Comparison of ENCODE assay signal across 15 cellular contexts in the genomic region with DNA sequence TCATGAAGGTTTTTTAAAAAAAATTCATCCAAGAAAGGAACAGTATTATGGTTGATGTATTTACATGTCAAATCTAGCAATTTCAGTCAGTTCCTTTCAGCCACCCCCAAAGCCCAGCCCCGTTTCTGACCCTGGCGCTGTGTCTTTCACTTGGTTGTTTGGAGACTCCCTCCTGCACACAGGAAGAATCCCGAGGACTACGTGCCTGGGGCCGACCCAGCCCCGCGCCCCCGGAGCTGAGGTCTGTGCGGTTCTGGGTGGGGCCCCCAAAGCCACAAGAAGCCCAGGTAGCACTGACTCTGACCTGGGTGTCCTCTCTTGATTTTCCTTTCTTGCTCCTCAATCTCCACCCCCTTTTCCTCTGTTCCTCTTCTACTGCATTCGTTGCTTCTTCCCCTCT. TPM values are rescaled to one million over a fixed set of nuclear protein-coding genes. Genes with fewer than 3 reads are reported as not detected.
DNase-seq lines count a peak whose midpoint lies in the region; ATAC-seq and TF ChIP-seq lines count a peak whose summit lies in the region.
"Had no signal": no experiment of that assay in that cellular context is flagged by ENCODE, and none has a peak within 500 bp of the region (broad histone marks: within the 10 kb centered on the region; RNA-seq: fewer than 3 reads in every experiment).

No MANE protein-coding gene starts in this region.

- no peak for DNase-seq in activated T-cell treated with anti-CD3 and anti-CD28 coated beads, Interleukin-2, amount 50 U/mL, for 72 hours
- no peak for DNase-seq in activated T-cell treated with anti-CD3 and anti-CD28 coated beads, Interleukin-2, amount 50 U/mL, for 1 hour
- DNase-seq in activated T-helper 1 cell treated with anti-CD3 and anti-CD28 coated beads, Interleukin-12 subunit alpha, Interleukin-12 subunit beta, Interleukin-2, Interleukin-4 antibody, amounts not matched to agents 30 ng/mL and 10 ng/mL and 1 ng/mL, durations not matched to agents 14 hours and 24 hours and 36 hours (ENCODE audit: low spot score), result no peak
- DNase-seq in glutamatergic neuron (no peak), left colon (no peak)
- no peak for DNase-seq in stimulated activated effector memory CD8-positive, alpha-beta T cell treated with anti-CD3 and anti-CD28 coated beads, Interleukin-12 subunit alpha, Interleukin-12 subunit beta, amount 100 ng/mL, for 72 hours (ENCODE audit: low spot score in 2 of 2)
- no peak for DNase-seq in activated CD4-positive, alpha-beta T cell treated with anti-CD3 and anti-CD28 coated beads, Interleukin-2, amount 10 ng/mL, durations not matched to agents 7 days and 5 days
- DNase-seq: CD4-positive, alpha-beta memory T cell; DMS153; GDM1; HCEC 1CT; KG1; NCI-H1694 treated with DMSO at 0.1 percent for 48 hours had no signal

- ATAC-seq in activated T-cell treated with anti-CD3 and anti-CD28 coated beads, Interleukin-2, amount 50 U/mL, for 72 hours (replicated peaks in 1 of 2), result no peak
- ATAC-seq in stimulated activated effector memory CD8-positive, alpha-beta T cell treated with anti-CD3 and anti-CD28 coated beads, Interleukin-12 subunit alpha, Interleukin-12 subunit beta, amount 100 ng/mL, for 72 hours, result no peak
- ATAC-seq in left colon, result no peak
- ATAC-seq: Panc1, Right ventricle myocardium inferior had no signal

- CTCF ChIA-PET in activated CD4-positive, alpha-beta T cell treated with anti-CD3 and anti-CD28 coated beads, Interleukin-2, amount 10 ng/mL, durations not matched to agents 7 days and 5 days (lab: Charles Lee), result no interaction called here

- POLR2A ChIA-PET in activated CD4-positive, alpha-beta T cell treated with anti-CD3 and anti-CD28 coated beads, Interleukin-2, amount 10 ng/mL, durations not matched to agents 7 days and 5 days (lab: Charles Lee), result no interaction called here

- no peaks in the 10 kb centered on the region for H3K9me3 Mint-ChIP-seq in activated T-cell treated with anti-CD3 and anti-CD28 coated beads, Interleukin-2, amount 50 U/mL, for 72 hours
- no peaks in the 10 kb centered on the region for H3K9me3 Mint-ChIP-seq in activated T-helper 1 cell treated with anti-CD3 and anti-CD28 coated beads, Interleukin-12 subunit alpha, Interleukin-12 subunit beta, Interleukin-2, Interleukin-4 antibody, amounts not matched to agents 30 ng/mL and 10 ng/mL and 1 ng/mL, durations not matched to agents 14 hours and 24 hours and 36 hours
- peaks cover 3% of the 10 kb centered on the region for H3K9me3 Mint-ChIP-seq in glutamatergic neuron (ENCODE audit: unreplicated experiment)
- H3K9me3 Mint-ChIP-seq in stimulated activated effector memory CD8-positive, alpha-beta T cell treated with anti-CD3 and anti-CD28 coated beads, Interleukin-12 subunit alpha, Interleukin-12 subunit beta, amount 100 ng/mL, for 72 hours, result no peaks in the 10 kb centered on the region
- no peaks in the 10 kb centered on the region for H3K9me3 Mint-ChIP-seq in activated CD4-positive, alpha-beta T cell treated with anti-CD3 and anti-CD28 coated beads, Interleukin-2, amount 10 ng/mL, durations not matched to agents 7 days and 5 days
- H3K9me3 Mint-ChIP-seq: CD4-positive, alpha-beta memory T cell had no signal

- H3K27ac Mint-ChIP-seq in activated T-cell treated with anti-CD3 and anti-CD28 coated beads, Interleukin-2, amount 50 U/mL, for 72 hours, result peak overlapping the region; percentile 75
- H3K27ac Mint-ChIP-seq in activated T-helper 1 cell treated with anti-CD3 and anti-CD28 coated beads, Interleukin-12 subunit alpha, Interleukin-12 subunit beta, Interleukin-2, Interleukin-4 antibody, amounts not matched to agents 30 ng/mL and 10 ng/mL and 1 ng/mL, durations not matched to agents 14 hours and 24 hours and 36 hours, result peak overlapping the region; percentile 59
- peak overlapping the region; percentile 46 for H3K27ac Mint-ChIP-seq in glutamatergic neuron (ENCODE audit: unreplicated experiment)
- H3K27ac Mint-ChIP-seq in stimulated activated effector memory CD8-positive, alpha-beta T cell treated with anti-CD3 and anti-CD28 coated beads, Interleukin-12 subunit alpha, Interleukin-12 subunit beta, amount 100 ng/mL, for 72 hours, result peak overlapping the region; percentile 76
- no peak overlapping the region for H3K27ac Mint-ChIP-seq in activated CD4-positive, alpha-beta T cell treated with anti-CD3 and anti-CD28 coated beads, Interleukin-2, amount 10 ng/mL, durations not matched to agents 7 days and 5 days

- peaks cover 5% of the 10 kb centered on the region for H3K4me1 Mint-ChIP-seq in activated T-cell treated with anti-CD3 and anti-CD28 coated beads, Interleukin-2, amount 50 U/mL, for 72 hours (ENCODE audit: low read depth)
- H3K4me1 Mint-ChIP-seq in activated T-helper 1 cell treated with anti-CD3 and anti-CD28 coated beads, Interleukin-12 subunit alpha, Interleukin-12 subunit beta, Interleukin-2, Interleukin-4 antibody, amounts not matched to agents 30 ng/mL and 10 ng/mL and 1 ng/mL, durations not matched to agents 14 hours and 24 hours and 36 hours (ENCODE audit: low read depth), result no peaks in the 10 kb centered on the region
- peaks cover 28% of the 10 kb centered on the region for H3K4me1 Mint-ChIP-seq in glutamatergic neuron (ENCODE audit: low read depth, unreplicated experiment)
- peaks cover 6% of the 10 kb centered on the region for H3K4me1 Mint-ChIP-seq in stimulated activated effector memory CD8-positive, alpha-beta T cell treated with anti-CD3 and anti-CD28 coated beads, Interleukin-12 subunit alpha, Interleukin-12 subunit beta, amount 100 ng/mL, for 72 hours
- peaks cover 6% of the 10 kb centered on the region for H3K4me1 Mint-ChIP-seq in activated CD4-positive, alpha-beta T cell treated with anti-CD3 and anti-CD28 coated beads, Interleukin-2, amount 10 ng/mL, durations not matched to agents 7 days and 5 days

- H3K4me3 Mint-ChIP-seq in activated T-cell treated with anti-CD3 and anti-CD28 coated beads, Interleukin-2, amount 50 U/mL, for 72 hours, result no peak overlapping the region
- H3K4me3 Mint-ChIP-seq in activated T-helper 1 cell treated with anti-CD3 and anti-CD28 coated beads, Interleukin-12 subunit alpha, Interleukin-12 subunit beta, Interleukin-2, Interleukin-4 antibody, amounts not matched to agents 30 ng/mL and 10 ng/mL and 1 ng/mL, durations not matched to agents 14 hours and 24 hours and 36 hours, result no peak overlapping the region
- H3K4me3 Mint-ChIP-seq in glutamatergic neuron (ENCODE audit: unreplicated experiment), result no peak overlapping the region
- no peak overlapping the region for H3K4me3 Mint-ChIP-seq in stimulated activated effector memory CD8-positive, alpha-beta T cell treated with anti-CD3 and anti-CD28 coated beads, Interleukin-12 subunit alpha, Interleukin-12 subunit beta, amount 100 ng/mL, for 72 hours
- no peak overlapping the region for H3K4me3 Mint-ChIP-seq in activated CD4-positive, alpha-beta T cell treated with anti-CD3 and anti-CD28 coated beads, Interleukin-2, amount 10 ng/mL, durations not matched to agents 7 days and 5 days
- H3K4me3 Mint-ChIP-seq: CD4-positive, alpha-beta memory T cell had no signal

- no peaks in the 10 kb centered on the region for H3K27me3 Mint-ChIP-seq in activated T-cell treated with anti-CD3 and anti-CD28 coated beads, Interleukin-2, amount 50 U/mL, for 72 hours (ENCODE audit: low read depth)
- no peaks in the 10 kb centered on the region for H3K27me3 Mint-ChIP-seq in activated T-helper 1 cell treated with anti-CD3 and anti-CD28 coated beads, Interleukin-12 subunit alpha, Interleukin-12 subunit beta, Interleukin-2, Interleukin-4 antibody, amounts not matched to agents 30 ng/mL and 10 ng/mL and 1 ng/mL, durations not matched to agents 14 hours and 24 hours and 36 hours (ENCODE audit: insufficient read depth)
- peaks cover 2% of the 10 kb centered on the region for H3K27me3 Mint-ChIP-seq in glutamatergic neuron (ENCODE audit: unreplicated experiment)
- no peaks in the 10 kb centered on the region for H3K27me3 Mint-ChIP-seq in activated CD4-positive, alpha-beta T cell treated with anti-CD3 and anti-CD28 coated beads, Interleukin-2, amount 10 ng/mL, durations not matched to agents 7 days and 5 days
- H3K27me3 Mint-ChIP-seq: CD4-positive, alpha-beta memory T cell had no signal

- intact Hi-C loops in activated T-helper 1 cell treated with anti-CD3 and anti-CD28 coated beads, Interleukin-12 subunit alpha, Interleukin-12 subunit beta, Interleukin-2, Interleukin-4 antibody, amounts not matched to agents 30 ng/mL and 10 ng/mL and 1 ng/mL, durations not matched to agents 14 hours and 24 hours and 36 hours (cut with micrococcal nuclease), result no loop called here
- intact Hi-C loops in left colon (cut with DNase I, micrococcal nuclease), result no loop called here

- peaks cover 10 to 16% of the 10 kb centered on the region in 2 donors for H3K36me3 Mint-ChIP-seq in activated T-cell treated with anti-CD3 and anti-CD28 coated beads, Interleukin-2, amount 50 U/mL, for 72 hours (ENCODE audit: insufficient read depth in 2 of 2)
- H3K36me3 Mint-ChIP-seq in activated T-helper 1 cell treated with anti-CD3 and anti-CD28 coated beads, Interleukin-12 subunit alpha, Interleukin-12 subunit beta, Interleukin-2, Interleukin-4 antibody, amounts not matched to agents 30 ng/mL and 10 ng/mL and 1 ng/mL, durations not matched to agents 14 hours and 24 hours and 36 hours (ENCODE audit: low read depth), result peaks cover 30% of the 10 kb centered on the region
- H3K36me3 Mint-ChIP-seq in glutamatergic neuron (ENCODE audit: unreplicated experiment), result peaks cover 5% of the 10 kb centered on the region
- H3K36me3 Mint-ChIP-seq in stimulated activated effector memory CD8-positive, alpha-beta T cell treated with anti-CD3 and anti-CD28 coated beads, Interleukin-12 subunit alpha, Interleukin-12 subunit beta, amount 100 ng/mL, for 72 hours, result peaks cover 100% of the 10 kb centered on the region
- peaks cover 27% of the 10 kb centered on the region for H3K36me3 Mint-ChIP-seq in activated CD4-positive, alpha-beta T cell treated with anti-CD3 and anti-CD28 coated beads, Interleukin-2, amount 10 ng/mL, durations not matched to agents 7 days and 5 days (ENCODE audit: low read depth)

- TF ChIP-seq CTCF in glutamatergic neuron (IDR thresholded peaks at IDR 0.05; ENCODE audit: partially characterized antibody, unreplicated experiment), result no peak

RNA-seq across cellular contexts. Expression of gene TRAPPC12, which starts 49.1 kb away (rescaled TPM):
- 10 to 100 TPM; 85.4 to 86.0 TPM for total RNA-seq in activated T-cell treated with anti-CD3 and anti-CD28 coated beads, Interleukin-2, amount 50 U/mL, for 72 hours
- total RNA-seq in activated T-helper 1 cell treated with anti-CD3 and anti-CD28 coated beads, Interleukin-12 subunit alpha, Interleukin-12 subunit beta, Interleukin-2, Interleukin-4 antibody, amounts not matched to agents 30 ng/mL and 10 ng/mL and 1 ng/mL, durations not matched to agents 14 hours and 24 hours and 36 hours, result 87.3 and 101 TPM in 2 replicates
- 130 TPM for total RNA-seq in glutamatergic neuron (ENCODE audit: unreplicated experiment)
- total RNA-seq in activated CD4-positive, alpha-beta T cell treated with anti-CD3 and anti-CD28 coated beads, Interleukin-2, amount 10 ng/mL, durations not matched to agents 7 days and 5 days, result 10 to 100 TPM; 84.0 to 88.0 TPM
- total RNA-seq in left colon, result 100 to 1,000 TPM in 1 of 2 donors, 10 to 100 TPM in 1; 74.2 to 105 TPM

RNA-seq across cellular contexts. Expression of gene EIPR1, which starts 51.0 kb away (rescaled TPM):
- 10 to 100 TPM; 34.5 to 35.1 TPM for total RNA-seq in activated T-cell treated with anti-CD3 and anti-CD28 coated beads, Interleukin-2, amount 50 U/mL, for 72 hours
- total RNA-seq in activated T-helper 1 cell treated with anti-CD3 and anti-CD28 coated beads, Interleukin-12 subunit alpha, Interleukin-12 subunit beta, Interleukin-2, Interleukin-4 antibody, amounts not matched to agents 30 ng/mL and 10 ng/mL and 1 ng/mL, durations not matched to agents 14 hours and 24 hours and 36 hours, result 50.7 and 53.8 TPM in 2 replicates
- 43.8 TPM for total RNA-seq in glutamatergic neuron (ENCODE audit: unreplicated experiment)
- total RNA-seq in activated CD4-positive, alpha-beta T cell treated with anti-CD3 and anti-CD28 coated beads, Interleukin-2, amount 10 ng/mL, durations not matched to agents 7 days and 5 days, result 10 to 100 TPM; 36.2 to 42.7 TPM
- 10 to 100 TPM; 21.3 to 25.8 TPM for total RNA-seq in left colon
